In genomic region chr11:119335091-119335654, GRCh38 we compare ENCODE assay signal across 9 cellular contexts. TPM values are rescaled to one million over a fixed set of nuclear protein-coding genes. Genes with fewer than 3 reads are reported as not detected.
A peak's percentile ranks its signal among the peaks of the same experiment; 100 is the strongest.
DNase-seq lines count a peak whose midpoint lies in the region; ATAC-seq and TF ChIP-seq lines count a peak whose summit lies in the region.
"Had no signal": no experiment of that assay in that cellular context is flagged by ENCODE, and none has a peak within 500 bp of the region (broad histone marks: within the 10 kb centered on the region; RNA-seq: fewer than 3 reads in every experiment).

No MANE protein-coding gene starts in this region.

- peaks cover 12% of the 10 kb centered on the region; the same call in 1 of the 2 replicates for H3K36me3 ChIP-seq in KOPT-K1 (ENCODE audit: insufficient read depth, low read length)
- peaks cover 0 to 4% of the 10 kb centered on the region in 2 donors for H3K36me3 ChIP-seq in duodenal mucosa (ENCODE audit: control insufficient read depth in 1 of 2, insufficient read depth in 2 of 2, low read length in 2 of 2)

- no peaks in the 10 kb centered on the region for H3K9me3 Mint-ChIP-seq in naive thymus-derived CD8-positive, alpha-beta T cell

- DNase-seq in AG10803 (ENCODE audit: low read depth): no peak
- peak in 1 of 10 donors; percentile 60 for DNase-seq in naive thymus-derived CD8-positive, alpha-beta T cell
- no peak for DNase-seq in central memory CD4-positive, alpha-beta T cell
- no peak for DNase-seq in retina
- DNase-seq: NCI-H748 treated with DMSO at 0.1 percent for 48 hours had no signal

- H3K27ac Mint-ChIP-seq in naive thymus-derived CD8-positive, alpha-beta T cell: peak overlapping the region; percentile 87 to 99 (median 98)

- peaks cover 0 to 10% (median 3%) of the 10 kb centered on the region in 3 donors for H3K36me3 Mint-ChIP-seq in naive thymus-derived CD8-positive, alpha-beta T cell

- H3K27ac ChIP-seq in KOPT-K1 (ENCODE audit: low read depth, low read length, poor library complexity, severe bottlenecking): peak overlapping the region; percentile 75
- no peak overlapping the region for H3K27ac ChIP-seq in duodenal mucosa (ENCODE audit: low read depth, low read length)

- peak overlapping the region; percentile 98 for H3K4me3 ChIP-seq in AG10803 (ENCODE audit: low read length)
- peak overlapping the region; percentile 95 to 98 for H3K4me3 ChIP-seq in duodenal mucosa (ENCODE audit: low read depth in 1 of 2, low read length in 2 of 2)

- peaks cover 30 to 52% of the 10 kb centered on the region in 2 donors for H3K4me1 ChIP-seq in duodenal mucosa (ENCODE audit: control insufficient read depth in 1 of 2, insufficient read depth in 2 of 2, low read length in 2 of 2)

- peak overlapping the region; percentile 81 to 91 for H3K9ac ChIP-seq in duodenal mucosa (ENCODE audit: low read depth in 1 of 2, low read length in 2 of 2)

- H3K27me3 Mint-ChIP-seq in naive thymus-derived CD8-positive, alpha-beta T cell: peaks cover 3 to 15% (median 14%) of the 10 kb centered on the region in 5 donors

- H3K9me3 ChIP-seq in KOPT-K1 (ENCODE audit: insufficient read depth, low read length, poor library complexity, severe bottlenecking) (no peaks in the 10 kb centered on the region), duodenal mucosa (ENCODE audit: control insufficient read depth in 1 of 2, low read length in 2 of 2) (no peaks in the 10 kb centered on the region)

- no peak for TF ChIP-seq CTCF in AG10803 (conservative IDR thresholded peaks at IDR 0.05; ENCODE audit: low read length)

- peaks cover 0 to 3% of the 10 kb centered on the region in 2 donors for H3K27me3 ChIP-seq in duodenal mucosa (ENCODE audit: control insufficient read depth in 1 of 2, insufficient read depth in 2 of 2, low read length in 2 of 2)

- ATAC-seq in naive thymus-derived CD8-positive, alpha-beta T cell: no peak
- ATAC-seq in GM18505 (IDR thresholded peaks at IDR 0.05; ENCODE audit: unreplicated experiment): no peak
- ATAC-seq in HG03571 (IDR thresholded peaks at IDR 0.05; ENCODE audit: unreplicated experiment): no peak

- POLR2A ChIA-PET in naive thymus-derived CD8-positive, alpha-beta T cell (lab: Charles Lee): interaction anchor here (0.7 to 1.6 kb wide), 5 partner anchors 10 to 240 kb away, joined by 3 to 6 read pairs (median 4); a partner anchor contains a TSS

- peak overlapping the region; percentile 88 to 99 (median 98) for H3K4me3 Mint-ChIP-seq in naive thymus-derived CD8-positive, alpha-beta T cell

- H3K4me1 Mint-ChIP-seq in naive thymus-derived CD8-positive, alpha-beta T cell: peaks cover 14 to 50% (median 44%) of the 10 kb centered on the region in 4 donors

- TF ChIP-seq POLR2A in GM18505 (IDR thresholded peaks at IDR 0.05; ENCODE audit: borderline replicate concordance, extremely low read depth, insufficient read depth, insufficient read length): no peak

RNA-seq across cellular contexts. Expression of gene RNF26, which starts 0.8 kb away (rescaled TPM):
- total RNA-seq in naive thymus-derived CD8-positive, alpha-beta T cell: 10 to 100 TPM; 19.8 to 21.1 TPM
- polyA plus RNA-seq in naive thymus-derived CD8-positive, alpha-beta T cell: 10 to 100 TPM; 37.0 to 45.9 (median 39.6) TPM

RNA-seq across cellular contexts. Expression of gene C1QTNF5, which starts 5.5 kb away (rescaled TPM):
- total RNA-seq in naive thymus-derived CD8-positive, alpha-beta T cell: not detected
- polyA plus RNA-seq in naive thymus-derived CD8-positive, alpha-beta T cell: not detected

RNA-seq across cellular contexts. Expression of gene MFRP, which starts 11.3 kb away (rescaled TPM):
- total RNA-seq in naive thymus-derived CD8-positive, alpha-beta T cell: not detected
- polyA plus RNA-seq in naive thymus-derived CD8-positive, alpha-beta T cell: not detected

RNA-seq across cellular contexts. Expression of gene MCAM, which starts 18.2 kb away (rescaled TPM):
- under 1 TPM; 0.33 to 0.55 TPM for total RNA-seq in naive thymus-derived CD8-positive, alpha-beta T cell
- polyA plus RNA-seq in naive thymus-derived CD8-positive, alpha-beta T cell: 1 to 10 TPM in 1 of 3 donors, under 1 TPM in 2; 0.35 to 1.2 (median 0.65) TPM

RNA-seq across cellular contexts. Expression of gene USP2, which starts 46.3 kb away (rescaled TPM):
- total RNA-seq in naive thymus-derived CD8-positive, alpha-beta T cell: under 1 TPM; 0.16 to 0.23 TPM
- polyA plus RNA-seq in naive thymus-derived CD8-positive, alpha-beta T cell: under 1 TPM in 1 of 3 donors, not detected in 2; 0.13 TPM
